Comparison of ENCODE assay signal across 8 cellular contexts in genomic region chr5:79514391-79515105, GRCh38. TPM values are rescaled to one million over a fixed set of nuclear protein-coding genes. Genes with fewer than 3 reads are reported as not detected.
DNase-seq lines count a peak whose midpoint lies in the region; ATAC-seq, FAIRE-seq and TF ChIP-seq lines count a peak whose summit lies in the region.

No MANE protein-coding gene starts in this region.

- H3K27me3 Mint-ChIP-seq in activated CD4-positive, alpha-beta T cell treated with anti-CD3 and anti-CD28 coated beads, Interleukin-2, amount 10 ng/mL, durations not matched to agents 24 days and 14 days = peaks cover 23% of the 10 kb centered on the region

- H3K36me3 ChIP-seq in BE2C = no peaks in the 10 kb centered on the region

- H3K36me3 Mint-ChIP-seq in activated CD4-positive, alpha-beta T cell treated with anti-CD3 and anti-CD28 coated beads, Interleukin-2, amount 10 ng/mL, durations not matched to agents 24 days and 14 days (ENCODE audit: low read depth) = peaks cover 6% of the 10 kb centered on the region

- no peaks in the 10 kb centered on the region for H3K9me3 Mint-ChIP-seq in activated CD4-positive, alpha-beta T cell treated with anti-CD3 and anti-CD28 coated beads, Interleukin-2, amount 10 ng/mL, durations not matched to agents 24 days and 14 days

- peak overlapping the region; percentile 98 to 99 for H3K27ac ChIP-seq in coronary artery

- intact Hi-C loops in activated CD4-positive, alpha-beta T cell treated with anti-CD3 and anti-CD28 coated beads, Interleukin-2, amount 10 ng/mL, durations not matched to agents 24 days and 14 days (cut with micrococcal nuclease) = loop anchor here (1.0 to 10.0 kb wide), 6 partner anchors 47 to 530 kb away; partner anchors contain the start of genes ARSB, JMY, MTX3 and TENT2
- intact Hi-C loops in left colon (cut with DNase I, micrococcal nuclease) = no loop called here

- H3K4me1 ChIP-seq in BE2C = no peaks in the 10 kb centered on the region

- H3K4me3 ChIP-seq in BE2C (ENCODE audit: low read depth, low read length) (peak overlapping the region; percentile 61), coronary artery (peak overlapping the region; percentile 98)

- peak overlapping the region; percentile 97 for H3K27ac Mint-ChIP-seq in activated CD4-positive, alpha-beta T cell treated with anti-CD3 and anti-CD28 coated beads, Interleukin-2, amount 10 ng/mL, durations not matched to agents 24 days and 14 days

- no peaks in the 10 kb centered on the region for H3K9me3 ChIP-seq in BE2C

- peak; percentile 81 for ATAC-seq in HG03442 (IDR thresholded peaks at IDR 0.05; ENCODE audit: unreplicated experiment)
- peak; percentile 92 for ATAC-seq in left colon

- DNase-seq in BE2C (peak; percentile 71), GM19239 (ENCODE audit: insufficient read length, low spot score) (peak; percentile 68), NCI-H510A treated with DMSO at 0.1 percent for 48 hours (lab: John Stamatoyannopoulos, UW) (peak; percentile 87), coronary artery (ENCODE audit: low spot score) (peak; percentile 93), left colon (peak; percentile 93)
- peak; percentile 97 for DNase-seq in activated CD4-positive, alpha-beta T cell treated with anti-CD3 and anti-CD28 coated beads, Interleukin-2, amount 10 ng/mL, durations not matched to agents 24 days and 14 days
- DNase-seq in stimulated activated CD4-positive, alpha-beta T cell treated with anti-CD3 and anti-CD28 coated beads, Interleukin-1b, Interleukin-23, amount 100 ng/mL, for 48 hours = peak; percentile 90

- peak overlapping the region; percentile 88 for H3K4me3 Mint-ChIP-seq in activated CD4-positive, alpha-beta T cell treated with anti-CD3 and anti-CD28 coated beads, Interleukin-2, amount 10 ng/mL, durations not matched to agents 24 days and 14 days

- peaks cover 42% of the 10 kb centered on the region for H3K27me3 ChIP-seq in BE2C

- TF ChIP-seq CTCF in BE2C (IDR thresholded peaks at IDR 0.05; ENCODE audit: low read depth, low read length) (no peak), coronary artery (IDR thresholded peaks at IDR 0.05) (no peak)

- FAIRE-seq in GM19239 (lab: Jason Lieb, UNC) = peak; percentile 96

- H3K4me1 Mint-ChIP-seq in activated CD4-positive, alpha-beta T cell treated with anti-CD3 and anti-CD28 coated beads, Interleukin-2, amount 10 ng/mL, durations not matched to agents 24 days and 14 days = peaks cover 32% of the 10 kb centered on the region

RNA-seq across cellular contexts. Expression of gene HOMER1, which starts 0.6 kb away (rescaled TPM):
- 0.20 TPM for polyA plus RNA-seq in BE2C (2012; ENCODE audit: insufficient read depth, insufficient read length, low read depth)
- 13.8 and 15.0 TPM in 2 replicates for total RNA-seq in activated CD4-positive, alpha-beta T cell treated with anti-CD3 and anti-CD28 coated beads, Interleukin-2, amount 10 ng/mL, durations not matched to agents 24 days and 14 days
- total RNA-seq in left colon = 1 to 10 TPM; 2.9 to 3.1 TPM

Comparison
In these comparisons a context has a peak if more than half of its experiments do, and no peak if none do; other contexts are left out.
1. Peak in every context shown above with its lines: DNase-seq, ATAC-seq, H3K4me3 ChIP-seq and H3K27ac ChIP-seq.